Comparison of ENCODE assay signal across 26 cellular contexts in the genomic region with DNA sequence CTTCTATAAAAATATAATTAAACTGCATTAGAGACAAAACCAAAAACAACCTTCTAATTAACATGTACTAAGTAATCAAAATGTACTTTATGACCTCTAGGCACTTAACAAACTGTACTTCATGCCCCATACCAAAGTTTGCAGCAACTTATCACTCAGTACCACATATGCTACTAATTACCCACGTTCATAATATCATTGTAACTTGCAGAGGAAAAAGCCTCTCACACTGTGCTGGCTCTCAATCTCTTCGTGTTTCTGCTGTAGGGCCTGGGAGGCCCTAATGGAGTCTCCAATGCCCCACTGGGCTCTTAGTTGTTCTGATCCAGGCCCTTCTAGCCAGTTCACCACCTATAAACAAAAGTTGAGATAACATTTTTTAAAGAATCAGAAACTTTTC.
"Had no signal": no experiment of that assay in that cellular context is flagged by ENCODE, and none has a peak within 500 bp of the region (broad histone marks: within the 10 kb centered on the region; RNA-seq: fewer than 3 reads in every experiment).

No MANE protein-coding gene starts in this region.

- H3K27me3 ChIP-seq: gastrocnemius medialis, left lung, testis, uterus had no signal

- H3K9me3 Mint-ChIP-seq: activated CD4-positive, alpha-beta T cell treated with anti-CD3 and anti-CD28 coated beads, Interleukin-2, amount 10 ng/mL, durations not matched to agents 7 days and 5 days; activated naive CD4-positive, alpha-beta T cell treated with anti-CD3 and anti-CD28 coated beads, Interleukin-2, amount 50 U/mL, for 24 hours; brain; dendritic cell treated with granulocyte-macrophage colony-stimulating factor and Interleukin-4, amounts not matched to agents 40 ng/mL and 50 ng/mL, for 4 days; neural crest cell; T-helper 2 cell treated with Interferon-gamma antibody and Interleukin-4, amounts not matched to agents 5 μg/mL and 100 μg/mL, for 36 hours had no signal

- H3K4me1 Mint-ChIP-seq: activated CD4-positive, alpha-beta T cell treated with anti-CD3 and anti-CD28 coated beads, Interleukin-2, amount 10 ng/mL, durations not matched to agents 7 days and 5 days; activated naive CD4-positive, alpha-beta T cell treated with anti-CD3 and anti-CD28 coated beads, Interleukin-2, amount 50 U/mL, for 24 hours; neural crest cell had no signal

- H3K4me3 Mint-ChIP-seq: activated CD4-positive, alpha-beta T cell treated with anti-CD3 and anti-CD28 coated beads, Interleukin-2, amount 10 ng/mL, durations not matched to agents 7 days and 5 days; activated CD8-positive, alpha-beta T cell treated with anti-CD3 and anti-CD28 coated beads, Interleukin-2, amount 10 ng/mL, durations not matched to agents 7 days and 5 days; activated naive CD4-positive, alpha-beta T cell treated with anti-CD3 and anti-CD28 coated beads, Interleukin-2, amount 50 U/mL, for 24 hours; brain; dendritic cell treated with granulocyte-macrophage colony-stimulating factor and Interleukin-4, amounts not matched to agents 40 ng/mL and 50 ng/mL, for 4 days; neural crest cell; T-helper 2 cell treated with Interferon-gamma antibody and Interleukin-4, amounts not matched to agents 5 μg/mL and 100 μg/mL, for 36 hours had no signal

- H3K36me3 ChIP-seq: gastrocnemius medialis, uterus, WERI-Rb-1 had no signal

- H3K27me3 Mint-ChIP-seq: activated CD4-positive, alpha-beta T cell treated with anti-CD3 and anti-CD28 coated beads, Interleukin-2, amount 10 ng/mL, durations not matched to agents 7 days and 5 days; activated naive CD4-positive, alpha-beta T cell treated with anti-CD3 and anti-CD28 coated beads, Interleukin-2, amount 50 U/mL, for 24 hours; brain; dendritic cell treated with granulocyte-macrophage colony-stimulating factor and Interleukin-4, amounts not matched to agents 40 ng/mL and 50 ng/mL, for 4 days had no signal

- H3K36me3 Mint-ChIP-seq: activated naive CD4-positive, alpha-beta T cell treated with anti-CD3 and anti-CD28 coated beads, Interleukin-2, amount 50 U/mL, for 24 hours had no signal

- H3K4me1 ChIP-seq: left lung, testis had no signal

- DNase-seq: activated CD4-positive, alpha-beta T cell treated with anti-CD3 and anti-CD28 coated beads, Interleukin-2, amount 10 ng/mL, durations not matched to agents 7 days and 5 days; activated CD4-positive, CD25-positive, alpha-beta regulatory T cell treated with anti-CD3 and anti-CD28 coated beads, Interleukin-2, amount 50 U/mL, for 72 hours; activated CD8-positive, alpha-beta T cell treated with anti-CD3 and anti-CD28 coated beads, Interleukin-2, amount 10 ng/mL, durations not matched to agents 7 days and 5 days; activated gamma-delta T cell treated with Interleukin-2 at 50 U/mL for 16 hours; aorta; caudate nucleus; effector CD4-positive, alpha-beta T cell; erythroblast; gastrocnemius medialis; hippocampal formation; kidney glomerular epithelial cell; left lung; stimulated activated CD4-positive, alpha-beta T cell treated with anti-CD3 and anti-CD28 coated beads, Interleukin-15, amount 100 ng/mL, for 24 hours; stimulated activated CD8-positive, alpha-beta memory T cell treated with anti-CD3 and anti-CD28 coated beads, Interleukin-4, amount 100 ng/mL, for 48 hours; stimulated activated naive CD4-positive, alpha-beta T cell; testis; trophoblast cell; uterus; WERI-Rb-1 had no signal

- H3K4me2 ChIP-seq: smooth muscle cell had no signal

- H3K27ac ChIP-seq: gastrocnemius medialis, left lung, testis, uterus, WERI-Rb-1 had no signal

- H3K9me3 ChIP-seq: gastrocnemius medialis, left lung, testis, uterus had no signal

- H3K4me3 ChIP-seq: gastrocnemius medialis, left lung, smooth muscle cell, testis, uterus had no signal

- H3K27ac Mint-ChIP-seq: activated CD4-positive, alpha-beta T cell treated with anti-CD3 and anti-CD28 coated beads, Interleukin-2, amount 10 ng/mL, durations not matched to agents 7 days and 5 days; activated CD8-positive, alpha-beta T cell treated with anti-CD3 and anti-CD28 coated beads, Interleukin-2, amount 10 ng/mL, durations not matched to agents 7 days and 5 days; activated naive CD4-positive, alpha-beta T cell treated with anti-CD3 and anti-CD28 coated beads, Interleukin-2, amount 50 U/mL, for 24 hours; dendritic cell treated with granulocyte-macrophage colony-stimulating factor and Interleukin-4, amounts not matched to agents 40 ng/mL and 50 ng/mL, for 4 days; T-helper 2 cell treated with Interferon-gamma antibody and Interleukin-4, amounts not matched to agents 5 μg/mL and 100 μg/mL, for 36 hours had no signal

- ATAC-seq: activated CD8-positive, alpha-beta T cell treated with anti-CD3 and anti-CD28 coated beads, Interleukin-2, amount 10 ng/mL, durations not matched to agents 7 days and 5 days; gastrocnemius medialis; left lung; sciatic nerve had no signal
